Comparison of ENCODE assay signal across 10 cellular contexts in the genomic region with DNA sequence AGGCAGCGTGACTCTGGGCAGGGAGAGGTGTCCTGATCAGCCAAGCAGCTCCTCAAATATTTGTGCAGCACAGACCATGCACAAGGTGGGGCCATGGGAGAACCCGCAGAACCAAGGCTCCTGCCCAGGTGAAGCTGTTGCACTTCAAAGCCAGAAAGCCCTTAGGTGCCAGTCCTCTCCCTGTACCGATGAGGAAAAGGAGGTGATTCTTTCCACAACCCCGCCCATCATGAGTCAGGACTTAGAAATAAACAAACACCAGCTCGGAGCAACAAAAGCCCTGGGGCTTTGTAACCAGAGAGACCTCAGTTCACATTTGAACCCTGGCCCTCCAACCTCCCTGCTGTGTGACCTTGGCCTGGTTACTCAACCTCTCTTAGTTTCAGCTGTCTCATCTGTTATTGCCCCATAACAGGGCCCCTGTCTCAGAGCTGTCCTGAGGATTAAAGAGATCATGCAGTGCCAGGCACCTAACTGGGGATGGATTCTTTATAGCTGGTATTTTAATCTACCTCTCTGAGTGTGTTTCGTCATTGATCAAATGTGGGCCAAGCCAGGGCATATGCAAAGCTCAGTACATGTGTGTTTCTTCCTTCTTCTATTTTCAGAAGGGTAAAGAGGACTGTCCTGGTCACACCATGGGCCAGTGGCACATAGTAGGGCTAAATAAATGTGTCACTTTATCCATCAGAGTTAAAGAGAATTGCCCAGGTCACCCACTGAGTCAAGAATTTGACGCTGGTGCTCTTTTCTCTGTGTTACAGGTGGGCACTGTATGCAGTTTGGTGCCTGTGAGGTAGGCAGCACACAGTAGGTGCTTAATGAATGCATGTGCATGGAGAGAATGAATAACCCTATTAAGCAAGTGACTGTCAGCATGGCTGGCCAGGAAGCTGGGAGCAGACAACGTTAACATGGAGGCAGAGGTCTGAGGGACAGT. TPM values are rescaled to one million over a fixed set of nuclear protein-coding genes. Genes with fewer than 3 reads are reported as not detected.
DNase-seq lines count a peak whose midpoint lies in the region; TF ChIP-seq lines count a peak whose summit lies in the region.
"Had no signal": no experiment of that assay in that cellular context is flagged by ENCODE, and none has a peak within 500 bp of the region (broad histone marks: within the 10 kb centered on the region; RNA-seq: fewer than 3 reads in every experiment).

No MANE protein-coding gene starts in this region.

- H3K27ac ChIP-seq in colonic mucosa: peak overlapping the region; percentile 17
- H3K27ac ChIP-seq: neural progenitor cell had no signal

- H3K4me3 ChIP-seq in colonic mucosa: no peak overlapping the region
- H3K4me3 ChIP-seq: neural progenitor cell had no signal

- POLR2A ChIA-PET in HEK293T (lab: Yijun Ruan, JAX): no interaction called here

- CTCF ChIA-PET in HEK293T (lab: Yijun Ruan, JAX): no interaction called here

- H3K27me3 ChIP-seq in colonic mucosa: no peaks in the 10 kb centered on the region
- H3K27me3 ChIP-seq: neural progenitor cell had no signal

- no peak for TF ChIP-seq POLR2A in erythroblast (IDR thresholded peaks at IDR 0.05; ENCODE audit: low read length)

- no peaks in the 10 kb centered on the region for H3K36me3 ChIP-seq in colonic mucosa
- H3K36me3 ChIP-seq: neural progenitor cell had no signal

- no peak for TF ChIP-seq CTCF in colonic mucosa (IDR thresholded peaks at IDR 0.05)

- no peaks in the 10 kb centered on the region for H3K4me1 ChIP-seq in colonic mucosa
- H3K4me1 ChIP-seq: neural progenitor cell had no signal

- DNase-seq in EL (peak; percentile 50), NCI-H2029 (lab: John Stamatoyannopoulos, UW) (peak; percentile 100), colonic mucosa (peak; percentile 69), myocyte (ENCODE audit: low read depth) (peak; percentile 26), NOMO-1 treated with DMSO at 0.1 percent for 48 hours (lab: John Stamatoyannopoulos, UW; ENCODE audit: unreplicated experiment) (no peak), HEK293T (ENCODE audit: extremely low spot score) (no peak), glomerular visceral epithelial cell (ENCODE audit: extremely low spot score) (no peak), erythroblast (lab: John Stamatoyannopoulos, UW) (no peak)
- DNase-seq: effector CD8-positive, alpha-beta T cell had no signal

- no peaks in the 10 kb centered on the region for H3K9me3 ChIP-seq in colonic mucosa

- no peak overlapping the region for H3K9ac ChIP-seq in colonic mucosa (ENCODE audit: low read depth in 2 of 2, low read length in 2 of 2)
- H3K9ac ChIP-seq: neural progenitor cell had no signal

- intact Hi-C loops in colonic mucosa (cut with DNase I): no loop called here

TF ChIP-seq in HEK293T, 16 proteins besides CTCF, POLR2A, EP300 and RAD21:
- no peak for TF ChIP-seq L3MBTL2 (conservative IDR thresholded peaks at IDR 0.05)
- no peak for TF ChIP-seq ELF4 (IDR thresholded peaks at IDR 0.05)
- no peak for TF ChIP-seq CTBP1 (IDR thresholded peaks at IDR 0.05; ENCODE audit: borderline replicate concordance)
- TF ChIP-seq SUZ12 (IDR thresholded peaks at IDR 0.05): no peak
- TF ChIP-seq BHLHE40 (IDR thresholded peaks at IDR 0.05; ENCODE audit: borderline replicate concordance): no peak
- TF ChIP-seq SP1 (IDR thresholded peaks at IDR 0.05): no peak
- no peak for TF ChIP-seq FOXA1 (IDR thresholded peaks at IDR 0.05)
- no peak for TF ChIP-seq ZNF384 (IDR thresholded peaks at IDR 0.05)
- no peak for TF ChIP-seq LEF1 (IDR thresholded peaks at IDR 0.05; ENCODE audit: borderline replicate concordance)
- no peak for TF ChIP-seq FOXK2 (IDR thresholded peaks at IDR 0.05)

RNA-seq across cellular contexts. Expression of gene LDLRAD1, which starts 1.4 kb away (rescaled TPM):
- under 1 TPM in 1 of 2 donors, not detected in 1; 0.24 TPM for total RNA-seq in colonic mucosa
- not detected in 2 replicates for total RNA-seq in myocyte
- not detected for polyA plus RNA-seq in myocyte (2012)

RNA-seq across cellular contexts. Expression of gene TMEM59, which starts 36.4 kb away (rescaled TPM):
- 100 to 1,000 TPM; 470 to 887 TPM for total RNA-seq in colonic mucosa
- 246 and 250 TPM in 2 replicates for total RNA-seq in myocyte
- 272 TPM for polyA plus RNA-seq in myocyte (2012)

RNA-seq across cellular contexts. Expression of gene TCEANC2, which starts 36.8 kb away (rescaled TPM):
- total RNA-seq in colonic mucosa (1 to 10 TPM; 4.4 to 5.9 TPM), myocyte (2.9 and 4.6 TPM in 2 replicates)
- polyA plus RNA-seq in myocyte (2012): 2.7 TPM

Comparison
In these comparisons a context has a peak if more than half of its experiments do, and no peak if none do; other contexts are left out.
1. DNase-seq: peak in EL (single experiment), NCI-H2029 (single experiment), colonic mucosa (single experiment) and myocyte (single experiment); none in NOMO-1 treated with DMSO at 0.1 percent for 48 hours (single experiment), HEK293T (single experiment), glomerular visceral epithelial cell (single experiment) and erythroblast (0 of 2).